In the genomic region with DNA sequence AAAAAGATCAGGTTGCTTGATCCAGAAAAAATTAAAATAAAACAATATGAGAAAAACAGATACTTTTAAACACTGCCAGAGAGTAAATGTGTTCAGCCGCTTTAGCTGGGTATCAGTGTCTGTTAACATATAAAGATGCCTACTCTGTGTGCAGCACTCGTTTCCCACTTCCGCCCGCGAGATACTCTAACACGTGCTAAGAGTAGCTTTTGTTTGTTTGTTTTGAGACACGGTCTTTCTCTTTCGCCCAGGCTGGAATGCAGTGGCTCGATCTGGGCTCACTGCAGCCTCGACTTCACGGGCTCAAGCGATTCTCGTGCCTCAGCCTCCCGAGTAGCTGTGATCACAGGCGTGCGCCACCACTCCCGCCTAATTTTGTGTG, we compare ENCODE assay signal across 8 cellular contexts. TPM values are rescaled to one million over a fixed set of nuclear protein-coding genes. Genes with fewer than 3 reads are reported as not detected.
DNase-seq lines count a peak whose midpoint lies in the region; TF ChIP-seq lines count a peak whose summit lies in the region.

No MANE protein-coding gene starts in this region.

- H2AFZ ChIP-seq in OCI-LY3 (ENCODE audit: low read depth, low read length) = peak overlapping the region; percentile 92

- no peaks in the 10 kb centered on the region for H3K27me3 ChIP-seq in OCI-LY3 (ENCODE audit: low read depth, low read length)
- H3K27me3 ChIP-seq in colonic mucosa = no peaks in the 10 kb centered on the region

- no peaks in the 10 kb centered on the region for H4K20me1 ChIP-seq in OCI-LY3 (ENCODE audit: insufficient read depth, low read length)

- peaks cover 6% of the 10 kb centered on the region for H3K79me2 ChIP-seq in OCI-LY3 (ENCODE audit: low read length)

- peak overlapping the region; percentile 79 for H3K4me3 ChIP-seq in OCI-LY3 (ENCODE audit: low read length)
- H3K4me3 ChIP-seq in colonic mucosa = peak overlapping the region; percentile 73

- H3K36me3 ChIP-seq in OCI-LY3 (replicated peaks; ENCODE audit: low read depth, low read length) = peaks cover 7% of the 10 kb centered on the region
- H3K36me3 ChIP-seq in colonic mucosa = no peaks in the 10 kb centered on the region

- H3K9me3 ChIP-seq in OCI-LY3 (ENCODE audit: insufficient read depth, low read length) = no peaks in the 10 kb centered on the region
- no peaks in the 10 kb centered on the region for H3K9me3 ChIP-seq in colonic mucosa

- peak; percentile 25 for DNase-seq in stimulated activated CD4-positive, alpha-beta T cell treated with anti-CD3 and anti-CD28 coated beads, Interleukin-1b, Interleukin-23, amount 100 ng/mL, for 48 hours
- DNase-seq in stimulated activated CD4-positive, alpha-beta T cell treated with anti-CD3 and anti-CD28 coated beads, Interleukin-4, amount 100 ng/mL, for 1 hour = no peak
- DNase-seq in colonic mucosa = peak; percentile 42
- peak; percentile 24 for DNase-seq in mucosa of gallbladder (ENCODE audit: low spot score)
- no peak for DNase-seq in hippocampal formation (lab: John Stamatoyannopoulos, UW)
- no peak for DNase-seq in ecto neural progenitor cell (ENCODE audit: low spot score)
- no peak for DNase-seq in SW480 (ENCODE audit: low spot score)

- intact Hi-C loops in colonic mucosa (cut with DNase I) = no loop called here

- H3K4me2 ChIP-seq in OCI-LY3 (ENCODE audit: low read length) = peak overlapping the region; percentile 95

- TF ChIP-seq CTCF in OCI-LY3 (IDR thresholded peaks at IDR 0.05; ENCODE audit: low read depth, low read length) = no peak
- no peak for TF ChIP-seq CTCF in colonic mucosa (IDR thresholded peaks at IDR 0.05)

- H3K27ac ChIP-seq in OCI-LY3 (ENCODE audit: low read length) (peak overlapping the region; percentile 44), colonic mucosa (peak overlapping the region; percentile 61)

- H3K4me1 ChIP-seq in OCI-LY3 (ENCODE audit: low read length) (peaks cover 10% of the 10 kb centered on the region), colonic mucosa (peaks cover 2% of the 10 kb centered on the region)

- peak overlapping the region; percentile 72 for H3K9ac ChIP-seq in OCI-LY3 (ENCODE audit: low read length)
- H3K9ac ChIP-seq in colonic mucosa (ENCODE audit: low read depth in 2 of 2, low read length in 2 of 2) = peak overlapping the region in 1 of 2 donors; percentile 68

RNA-seq across cellular contexts. Expression of gene MEN1, which starts 0.5 kb away (rescaled TPM):
- total RNA-seq in colonic mucosa (10 to 100 TPM; 21.1 to 45.5 TPM), mucosa of gallbladder (34.8 TPM)

RNA-seq across cellular contexts. Expression of gene MAP4K2, which starts 7.9 kb away (rescaled TPM):
- total RNA-seq in colonic mucosa = 10 to 100 TPM in 1 of 2 donors, 1 to 10 TPM in 1; 9.2 to 13.3 TPM
- total RNA-seq in mucosa of gallbladder = 23.1 TPM

RNA-seq across cellular contexts. Expression of gene SF1, which starts 32.5 kb away (rescaled TPM):
- 100 to 1,000 TPM; 164 to 220 TPM for total RNA-seq in colonic mucosa
- 263 TPM for total RNA-seq in mucosa of gallbladder

RNA-seq across cellular contexts. Expression of gene CDC42BPG, which starts 33.6 kb away (rescaled TPM):
- total RNA-seq in colonic mucosa = 10 to 100 TPM; 29.3 to 41.6 TPM
- total RNA-seq in mucosa of gallbladder = 37.1 TPM

RNA-seq across cellular contexts. Expression of gene PYGM, which starts 51.1 kb away (rescaled TPM):
- total RNA-seq in colonic mucosa (1 to 10 TPM; 1.6 to 2.7 TPM), mucosa of gallbladder (14.3 TPM)

Comparison
In these comparisons a context has a peak if more than half of its experiments do, and no peak if none do; other contexts are left out.
1. DNase-seq: peak in stimulated activated CD4-positive, alpha-beta T cell treated with anti-CD3 and anti-CD28 coated beads, Interleukin-1b, Interleukin-23, amount 100 ng/mL, for 48 hours (single experiment), colonic mucosa (single experiment) and mucosa of gallbladder (single experiment); none in stimulated activated CD4-positive, alpha-beta T cell treated with anti-CD3 and anti-CD28 coated beads, Interleukin-4, amount 100 ng/mL, for 1 hour (single experiment), hippocampal formation (0 of 2), ecto neural progenitor cell (single experiment) and SW480 (single experiment).